20 cellular contexts compared by ENCODE assay signal in the genomic region with DNA sequence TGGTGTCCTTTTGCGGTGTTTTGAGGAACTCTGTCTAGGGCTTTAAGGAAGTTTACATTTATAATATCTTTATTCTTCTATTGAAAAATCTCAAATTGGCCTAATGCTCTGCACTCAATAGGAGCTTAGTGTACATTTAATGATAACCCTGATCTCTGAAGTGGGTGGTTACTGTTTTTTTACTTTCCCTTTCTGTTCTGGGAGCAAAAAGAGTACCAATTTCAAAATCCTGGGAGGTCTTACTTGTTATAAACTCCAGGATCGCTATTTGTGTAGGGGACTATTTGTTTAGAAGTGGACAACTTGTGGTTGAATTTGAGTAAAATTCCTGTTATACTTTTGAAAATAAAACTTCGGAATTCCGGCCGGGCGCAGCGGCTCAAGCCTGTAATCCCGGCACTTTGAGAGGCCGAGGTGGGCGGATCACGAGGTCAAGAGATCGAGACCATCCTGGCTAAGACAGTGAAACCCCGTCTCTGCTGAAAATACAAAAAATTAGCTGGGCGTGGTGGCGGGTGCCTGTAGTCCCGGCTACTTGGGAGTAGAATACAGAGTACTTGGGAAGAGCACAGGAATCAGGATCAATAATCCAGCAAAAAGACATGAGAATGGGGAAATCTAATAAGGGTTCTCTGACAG. TPM values are rescaled to one million over a fixed set of nuclear protein-coding genes. Genes with fewer than 3 reads are reported as not detected.
DNase-seq lines count a peak whose midpoint lies in the region; ATAC-seq and TF ChIP-seq lines count a peak whose summit lies in the region.
"Had no signal": no experiment of that assay in that cellular context is flagged by ENCODE, and none has a peak within 500 bp of the region (broad histone marks: within the 10 kb centered on the region; RNA-seq: fewer than 3 reads in every experiment).

No MANE protein-coding gene starts in this region.

- no peaks in the 10 kb centered on the region for H3K27me3 ChIP-seq in CD8-positive, alpha-beta T cell (ENCODE audit: insufficient read depth, low read length)
- H3K27me3 ChIP-seq in GM23248 (replicated peaks; ENCODE audit: insufficient read depth) (peaks cover 9% of the 10 kb centered on the region), sigmoid colon (no peaks in the 10 kb centered on the region)
- H3K27me3 ChIP-seq: heart left ventricle, suprapubic skin had no signal

- H3K9me3 Mint-ChIP-seq in CD8-positive, alpha-beta T cell, result no peaks in the 10 kb centered on the region
- H3K9me3 Mint-ChIP-seq in activated naive CD8-positive, alpha-beta T cell treated with anti-CD3 and anti-CD28 coated beads, Interleukin-2, amount 10 ng/mL, durations not matched to agents 7 days and 5 days, result no peaks in the 10 kb centered on the region
- no peaks in the 10 kb centered on the region for H3K9me3 Mint-ChIP-seq in natural killer cell treated with Interleukin-12 subunit alpha and Interleukin-12 subunit beta and Interleukin-15 and Interleukin-18, amount 100 ng/mL, for 72 hours

- ATAC-seq in CD8-positive, alpha-beta T cell, result peak; percentile 46
- ATAC-seq in HG03159 (IDR thresholded peaks at IDR 0.05; ENCODE audit: unreplicated experiment), result peak; percentile 28
- ATAC-seq in activated naive CD8-positive, alpha-beta T cell treated with anti-CD3 and anti-CD28 coated beads, Interleukin-2, amount 10 ng/mL, durations not matched to agents 7 days and 5 days (ENCODE audit: low read depth), result peak; percentile 30
- no peak for ATAC-seq in natural killer cell treated with Interleukin-12 subunit alpha and Interleukin-12 subunit beta and Interleukin-15 and Interleukin-18, amount 100 ng/mL, for 72 hours
- ATAC-seq: esophagus mucosa, Right ventricle myocardium inferior had no signal

- H3K27ac ChIP-seq in CD8-positive, alpha-beta T cell (ENCODE audit: low read depth, low read length), result peak overlapping the region; percentile 23
- no peak overlapping the region for H3K27ac ChIP-seq in GM23248
- no peak overlapping the region for H3K27ac ChIP-seq in sigmoid colon
- H3K27ac ChIP-seq: heart left ventricle, prostate gland, suprapubic skin had no signal

- peak overlapping the region; percentile 83 for H3K4me3 Mint-ChIP-seq in CD8-positive, alpha-beta T cell
- peak overlapping the region; percentile 80 for H3K4me3 Mint-ChIP-seq in activated naive CD8-positive, alpha-beta T cell treated with anti-CD3 and anti-CD28 coated beads, Interleukin-2, amount 10 ng/mL, durations not matched to agents 7 days and 5 days
- H3K4me3 Mint-ChIP-seq in natural killer cell treated with Interleukin-12 subunit alpha and Interleukin-12 subunit beta and Interleukin-15 and Interleukin-18, amount 100 ng/mL, for 72 hours, result peak overlapping the region; percentile 28

- intact Hi-C loops in CD8-positive, alpha-beta T cell (cut with DNase I, micrococcal nuclease), result loop anchor here (10.0 kb wide), 2 partner anchors 225 to 235 kb away; a partner anchor contains a TSS
- intact Hi-C loops in sigmoid colon (cut with DNase I), result no loop called here

- no peak for TF ChIP-seq POLR2A in sigmoid colon (IDR thresholded peaks at IDR 0.05)

- WGBS in GM23248 (ENCODE audit: low coverage in 1 of 2, low lambda C conversion rate in 2 of 2, missing lambda C conversion rate in 2 of 2), 2 experiments, result 85 to 92% methylated on average over 16 of the region's 16 CpGs
- WGBS in sigmoid colon, 2 donors, result 80 to 87% methylated on average over 16 of the region's 16 CpGs

- peaks cover 20% of the 10 kb centered on the region for H3K4me1 Mint-ChIP-seq in CD8-positive, alpha-beta T cell (ENCODE audit: low read depth)
- peaks cover 21% of the 10 kb centered on the region for H3K4me1 Mint-ChIP-seq in activated naive CD8-positive, alpha-beta T cell treated with anti-CD3 and anti-CD28 coated beads, Interleukin-2, amount 10 ng/mL, durations not matched to agents 7 days and 5 days
- H3K4me1 Mint-ChIP-seq in natural killer cell treated with Interleukin-12 subunit alpha and Interleukin-12 subunit beta and Interleukin-15 and Interleukin-18, amount 100 ng/mL, for 72 hours (ENCODE audit: low read depth in 2 of 2), result peaks cover 3 to 8% of the 10 kb centered on the region in 2 donors

- TF ChIP-seq EP300 in sigmoid colon (IDR thresholded peaks at IDR 0.05), result no peak

- H3K9ac ChIP-seq in GM23248, result no peak overlapping the region

- peak overlapping the region; percentile 43 for H3K4me3 ChIP-seq in CD8-positive, alpha-beta T cell (ENCODE audit: low read depth, low read length)
- H3K4me3 ChIP-seq in GM23248 (no peak overlapping the region), sigmoid colon (no peak overlapping the region)
- H3K4me3 ChIP-seq: heart left ventricle, prostate gland, suprapubic skin had no signal

- H3K27me3 Mint-ChIP-seq in CD8-positive, alpha-beta T cell (ENCODE audit: low read depth), result no peaks in the 10 kb centered on the region
- no peaks in the 10 kb centered on the region for H3K27me3 Mint-ChIP-seq in activated naive CD8-positive, alpha-beta T cell treated with anti-CD3 and anti-CD28 coated beads, Interleukin-2, amount 10 ng/mL, durations not matched to agents 7 days and 5 days
- peaks cover 15 to 20% of the 10 kb centered on the region in 2 donors for H3K27me3 Mint-ChIP-seq in natural killer cell treated with Interleukin-12 subunit alpha and Interleukin-12 subunit beta and Interleukin-15 and Interleukin-18, amount 100 ng/mL, for 72 hours

- peak overlapping the region; percentile 78 for H3K27ac Mint-ChIP-seq in CD8-positive, alpha-beta T cell
- peak overlapping the region; percentile 84 for H3K27ac Mint-ChIP-seq in activated naive CD8-positive, alpha-beta T cell treated with anti-CD3 and anti-CD28 coated beads, Interleukin-2, amount 10 ng/mL, durations not matched to agents 7 days and 5 days
- H3K27ac Mint-ChIP-seq in natural killer cell treated with Interleukin-12 subunit alpha and Interleukin-12 subunit beta and Interleukin-15 and Interleukin-18, amount 100 ng/mL, for 72 hours, result peak overlapping the region in 1 of 2 donors; percentile 13

- DNase-seq in CD8-positive, alpha-beta T cell, result no peak
- DNase-seq in activated naive CD8-positive, alpha-beta T cell treated with anti-CD3 and anti-CD28 coated beads, Interleukin-2, amount 10 ng/mL, durations not matched to agents 7 days and 5 days, result no peak
- DNase-seq in natural killer cell treated with Interleukin-12 subunit alpha and Interleukin-12 subunit beta and Interleukin-15 and Interleukin-18, amount 100 ng/mL, for 72 hours (ENCODE audit: low spot score), result no peak
- DNase-seq in LoVo (ENCODE audit: low spot score) (no peak), GM23248 (no peak), sigmoid colon (no peak)
- DNase-seq: aorta, C1 segment of cervical spinal cord, dermis blood vessel endothelial cell, heart left ventricle, kidney glomerular epithelial cell, NCI-H1092 treated with DMSO at 0.1 percent for 48 hours, NCI-H226 had no signal

- no peaks in the 10 kb centered on the region for H3K36me3 ChIP-seq in CD8-positive, alpha-beta T cell (ENCODE audit: insufficient read depth, low read length)
- H3K36me3 ChIP-seq in GM23248 (ENCODE audit: low read depth) (no peaks in the 10 kb centered on the region), sigmoid colon (no peaks in the 10 kb centered on the region)
- H3K36me3 ChIP-seq: heart left ventricle, prostate gland, suprapubic skin had no signal

- no peaks in the 10 kb centered on the region for H3K36me3 Mint-ChIP-seq in CD8-positive, alpha-beta T cell
- H3K36me3 Mint-ChIP-seq in activated naive CD8-positive, alpha-beta T cell treated with anti-CD3 and anti-CD28 coated beads, Interleukin-2, amount 10 ng/mL, durations not matched to agents 7 days and 5 days, result peaks cover 3% of the 10 kb centered on the region
- H3K36me3 Mint-ChIP-seq in natural killer cell treated with Interleukin-12 subunit alpha and Interleukin-12 subunit beta and Interleukin-15 and Interleukin-18, amount 100 ng/mL, for 72 hours, result no peaks in the 10 kb centered on the region

- no peak overlapping the region for H2AFZ ChIP-seq in GM23248

- POLR2A ChIA-PET in CD8-positive, alpha-beta T cell (lab: Charles Lee), result interaction anchor here (1.2 kb wide), 1 partner anchor 8 kb away, joined by 3 read pairs; no protein-coding TSS in a partner anchor
- POLR2A ChIA-PET in activated naive CD8-positive, alpha-beta T cell treated with anti-CD3 and anti-CD28 coated beads, Interleukin-2, amount 10 ng/mL, durations not matched to agents 7 days and 5 days (lab: Charles Lee), result interaction anchor here (0.6 to 2.0 kb wide), 4 partner anchors 10 to 315 kb away, joined by 3 to 10 read pairs (median 4); a partner anchor contains a TSS

- no peak overlapping the region for H3K4me2 ChIP-seq in GM23248 (ENCODE audit: unreplicated experiment)

- in situ Hi-C loops in GM23248 (cut with MboI), result loop anchor here (5.0 kb wide), 1 partner anchor 328 kb away; no protein-coding TSS in a partner anchor

- H3K9me2 ChIP-seq in GM23248 (ENCODE audit: insufficient read depth), result no peaks in the 10 kb centered on the region

- H3K4me1 ChIP-seq in CD8-positive, alpha-beta T cell (ENCODE audit: insufficient read depth, low read length), result peaks cover 18% of the 10 kb centered on the region
- H3K4me1 ChIP-seq in GM23248 (ENCODE audit: insufficient read depth) (no peaks in the 10 kb centered on the region), sigmoid colon (no peaks in the 10 kb centered on the region)
- H3K4me1 ChIP-seq: prostate gland had no signal

- no peaks in the 10 kb centered on the region for H3F3A ChIP-seq in GM23248 (ENCODE audit: insufficient read depth)

- CTCF ChIA-PET in CD8-positive, alpha-beta T cell (lab: Charles Lee), result interaction anchor here (1.3 to 3.3 kb wide), 4 partner anchors 15 to 410 kb away, joined by 3 to 19 read pairs (median 4); a partner anchor contains a TSS

- H3K79me2 ChIP-seq in GM23248 (ENCODE audit: insufficient read depth), result no peaks in the 10 kb centered on the region

- no peaks in the 10 kb centered on the region for H4K20me1 ChIP-seq in GM23248 (ENCODE audit: insufficient read depth)

- no peak for TF ChIP-seq CTCF in CD8-positive, alpha-beta T cell (IDR thresholded peaks at IDR 0.05)
- no peak for TF ChIP-seq CTCF in sigmoid colon (IDR thresholded peaks at IDR 0.05)

- no peaks in the 10 kb centered on the region for H3K9me3 ChIP-seq in CD8-positive, alpha-beta T cell (ENCODE audit: low read length)
- H3K9me3 ChIP-seq in GM23248 (ENCODE audit: low read depth), result no peaks in the 10 kb centered on the region
- no peaks in the 10 kb centered on the region for H3K9me3 ChIP-seq in sigmoid colon
- H3K9me3 ChIP-seq: heart left ventricle, prostate gland, suprapubic skin had no signal

RNA-seq across cellular contexts. Expression of a gene that starts 1.1 kb away (rescaled TPM):
- total RNA-seq in CD8-positive, alpha-beta T cell, result 1 to 10 TPM; 1.8 to 2.4 TPM
- 1 to 10 TPM; 1.0 to 2.7 TPM for total RNA-seq in activated naive CD8-positive, alpha-beta T cell treated with anti-CD3 and anti-CD28 coated beads, Interleukin-2, amount 10 ng/mL, durations not matched to agents 7 days and 5 days
- under 1 TPM in 1 of 2 donors, not detected in 1; 0.38 TPM for total RNA-seq in natural killer cell treated with Interleukin-12 subunit alpha and Interleukin-12 subunit beta and Interleukin-15 and Interleukin-18, amount 100 ng/mL, for 72 hours
- not detected in 2 replicates for total RNA-seq in GM23248 (2014; rRNA removed; shearing (Covaris generic))
- polyA plus RNA-seq in GM23248 (2016; fragmentation: Nextera tagmentation; extraction: Ambion mirVana) (not detected in 2 replicates), sigmoid colon (10 to 100 TPM in 1 of 3 donors, 1 to 10 TPM in 2; 6.0 to 33.7 (median 6.2) TPM)
- 1 to 10 TPM in 1 of 4 donors, under 1 TPM in 2, not detected in 1; 0.71 to 2.2 (median 0.82) TPM for total RNA-seq in sigmoid colon
- total RNA-seq: esophagus mucosa, G401, H1, Right ventricle myocardium inferior had no signal
- polyA plus RNA-seq: H1, heart left ventricle had no signal

RNA-seq across cellular contexts. Expression of a gene that starts 14.3 kb away (rescaled TPM):
- total RNA-seq in CD8-positive, alpha-beta T cell, result not detected
- not detected for total RNA-seq in activated naive CD8-positive, alpha-beta T cell treated with anti-CD3 and anti-CD28 coated beads, Interleukin-2, amount 10 ng/mL, durations not matched to agents 7 days and 5 days
- total RNA-seq in natural killer cell treated with Interleukin-12 subunit alpha and Interleukin-12 subunit beta and Interleukin-15 and Interleukin-18, amount 100 ng/mL, for 72 hours, result not detected
- not detected in 2 replicates for total RNA-seq in GM23248 (2014; rRNA removed; shearing (Covaris generic))
- polyA plus RNA-seq in GM23248 (2016; fragmentation: Nextera tagmentation; extraction: Ambion mirVana), result not detected in 2 replicates
- not detected for total RNA-seq in sigmoid colon
- 1 to 10 TPM; 1.2 to 6.4 (median 2.5) TPM for polyA plus RNA-seq in sigmoid colon
- total RNA-seq: G401, H1, heart left ventricle, prostate gland, Right ventricle myocardium inferior had no signal
- polyA plus RNA-seq: H1 had no signal

RNA-seq across cellular contexts. Expression of a gene that starts 36.7 kb away (rescaled TPM):
- total RNA-seq in CD8-positive, alpha-beta T cell, result 1 to 10 TPM; 8.1 to 8.5 TPM
- total RNA-seq in activated naive CD8-positive, alpha-beta T cell treated with anti-CD3 and anti-CD28 coated beads, Interleukin-2, amount 10 ng/mL, durations not matched to agents 7 days and 5 days, result 1 to 10 TPM; 4.6 to 4.8 TPM
- total RNA-seq in natural killer cell treated with Interleukin-12 subunit alpha and Interleukin-12 subunit beta and Interleukin-15 and Interleukin-18, amount 100 ng/mL, for 72 hours, result 1 to 10 TPM; 1.3 to 2.7 TPM
- total RNA-seq in GM23248 (2014; rRNA removed; shearing (Covaris generic)), result 3.7 and 4.2 TPM in 2 replicates
- 1.2 and 1.6 TPM in 2 replicates for polyA plus RNA-seq in GM23248 (2016; fragmentation: Nextera tagmentation; extraction: Ambion mirVana)
- total RNA-seq in sigmoid colon, result 1 to 10 TPM; 5.0 to 7.8 (median 5.5) TPM
- polyA plus RNA-seq in sigmoid colon, result 10 to 100 TPM; 15.6 to 24.9 (median 18.7) TPM

RNA-seq across cellular contexts. Expression of a gene that starts 38.7 kb away (rescaled TPM):
- total RNA-seq in CD8-positive, alpha-beta T cell, result 10 to 100 TPM; 18.9 to 19.3 TPM
- total RNA-seq in activated naive CD8-positive, alpha-beta T cell treated with anti-CD3 and anti-CD28 coated beads, Interleukin-2, amount 10 ng/mL, durations not matched to agents 7 days and 5 days, result 10 to 100 TPM; 10.1 to 10.2 TPM
- 10 to 100 TPM in 1 of 2 donors, 1 to 10 TPM in 1; 8.1 to 10.5 TPM for total RNA-seq in natural killer cell treated with Interleukin-12 subunit alpha and Interleukin-12 subunit beta and Interleukin-15 and Interleukin-18, amount 100 ng/mL, for 72 hours
- 6.7 and 7.8 TPM in 2 replicates for total RNA-seq in GM23248 (2014; rRNA removed; shearing (Covaris generic))
- polyA plus RNA-seq in GM23248 (2016; fragmentation: Nextera tagmentation; extraction: Ambion mirVana), result 2.4 TPM in 2 replicates
- 1 to 10 TPM; 5.2 to 7.8 (median 7.3) TPM for total RNA-seq in sigmoid colon
- 1 to 10 TPM; 1.2 to 3.2 (median 2.5) TPM for polyA plus RNA-seq in sigmoid colon

RNA-seq across cellular contexts. Expression of a gene that starts 57.2 kb away (rescaled TPM):
- total RNA-seq in CD8-positive, alpha-beta T cell, result under 1 TPM; 0.27 to 0.31 TPM
- not detected for total RNA-seq in activated naive CD8-positive, alpha-beta T cell treated with anti-CD3 and anti-CD28 coated beads, Interleukin-2, amount 10 ng/mL, durations not matched to agents 7 days and 5 days
- not detected for total RNA-seq in natural killer cell treated with Interleukin-12 subunit alpha and Interleukin-12 subunit beta and Interleukin-15 and Interleukin-18, amount 100 ng/mL, for 72 hours
- not detected in 2 replicates for total RNA-seq in GM23248 (2014; rRNA removed; shearing (Covaris generic))
- polyA plus RNA-seq in GM23248 (2016; fragmentation: Nextera tagmentation; extraction: Ambion mirVana), result not detected in 2 replicates
- under 1 TPM in 3 of 4 donors, not detected in 1; 0.14 to 0.36 (median 0.28) TPM for total RNA-seq in sigmoid colon
- 10 to 100 TPM in 1 of 3 donors, 1 to 10 TPM in 2; 7.8 to 22.4 (median 8.9) TPM for polyA plus RNA-seq in sigmoid colon
- total RNA-seq: G401 had no signal

Comparison
In these comparisons a context has a peak if more than half of its experiments do, and no peak if none do; other contexts are left out.
1. ATAC-seq: peak in CD8-positive, alpha-beta T cell (single experiment), HG03159 (single experiment) and activated naive CD8-positive, alpha-beta T cell treated with anti-CD3 and anti-CD28 coated beads, Interleukin-2, amount 10 ng/mL, durations not matched to agents 7 days and 5 days (single experiment); none in natural killer cell treated with Interleukin-12 subunit alpha and Interleukin-12 subunit beta and Interleukin-15 and Interleukin-18, amount 100 ng/mL, for 72 hours (0 of 2).
2. H3K4me3 Mint-ChIP-seq: peak in every context shown above with its lines; median percentile 83 in CD8-positive, alpha-beta T cell; 80 in activated naive CD8-positive, alpha-beta T cell treated with anti-CD3 and anti-CD28 coated beads, Interleukin-2, amount 10 ng/mL, durations not matched to agents 7 days and 5 days; 28 in natural killer cell treated with Interleukin-12 subunit alpha and Interleukin-12 subunit beta and Interleukin-15 and Interleukin-18, amount 100 ng/mL, for 72 hours.